10 cellular contexts compared by ENCODE assay signal in genomic region chr9:112059145-112059979, GRCh38.
DNase-seq lines count a peak whose midpoint lies in the region; TF ChIP-seq lines count a peak whose summit lies in the region.
"Had no signal": no experiment of that assay in that cellular context is flagged by ENCODE, and none has a peak within 500 bp of the region (broad histone marks: within the 10 kb centered on the region; RNA-seq: fewer than 3 reads in every experiment).

No MANE protein-coding gene starts in this region.

- H3K4me3 ChIP-seq in epithelial cell of esophagus (ENCODE audit: low read length), result no peak overlapping the region
- H3K4me3 ChIP-seq: body of pancreas had no signal

- TF ChIP-seq CTCF in epithelial cell of esophagus (IDR thresholded peaks at IDR 0.05; ENCODE audit: insufficient read depth, low read depth, low read length, missing control alignments), result no peak

- DNase-seq in A172 (ENCODE audit: low spot score) (peak; percentile 84), HS-5 (ENCODE audit: low read depth) (peak; percentile 89), epithelial cell of esophagus (ENCODE audit: low read depth) (peak; percentile 87), midbrain (lab: John Stamatoyannopoulos, UW) (peak; percentile 26), NCI-H526 (lab: John Stamatoyannopoulos, UW) (no peak), NOMO-1 treated with dmso at 0.1 percent for 144 hours (lab: John Stamatoyannopoulos, UW; ENCODE audit: unreplicated experiment) (no peak), NOMO-1 treated with DMSO at 0.1 percent for 48 hours (lab: John Stamatoyannopoulos, UW; ENCODE audit: unreplicated experiment) (no peak)
- DNase-seq in stimulated activated CD4-positive, alpha-beta T cell treated with anti-CD3 and anti-CD28 coated beads, Interleukin-15, amount 100 ng/mL, for 24 hours, result no peak
- DNase-seq: BE2C had no signal

Comparison
In these comparisons a context has a peak if more than half of its experiments do, and no peak if none do; other contexts are left out.
1. DNase-seq: peak in A172 (single experiment), HS-5 (single experiment), epithelial cell of esophagus (single experiment) and midbrain (single experiment); none in NCI-H526 (0 of 2), stimulated activated CD4-positive, alpha-beta T cell treated with anti-CD3 and anti-CD28 coated beads, Interleukin-15, amount 100 ng/mL, for 24 hours (single experiment), NOMO-1 treated with dmso at 0.1 percent for 144 hours (single experiment) and NOMO-1 treated with DMSO at 0.1 percent for 48 hours (single experiment).